10 cellular contexts compared by ENCODE assay signal in genomic region chr3:150106752-150107428, GRCh38.
A peak's percentile ranks its signal among the peaks of the same experiment; 100 is the strongest.
DNase-seq lines count a peak whose midpoint lies in the region; ATAC-seq and TF ChIP-seq lines count a peak whose summit lies in the region.
"Had no signal": no experiment of that assay in that cellular context is flagged by ENCODE, and none has a peak within 500 bp of the region (broad histone marks: within the 10 kb centered on the region; RNA-seq: fewer than 3 reads in every experiment).

No MANE protein-coding gene starts in this region.

- no peak overlapping the region for H3K4me3 Mint-ChIP-seq in T-helper 17 cell

- no peak overlapping the region for H3K4me3 ChIP-seq in A673 (ENCODE audit: low read depth, low read length, poor library complexity, severe bottlenecking)
- H3K4me3 ChIP-seq in HFF-Myc (replicated peaks; ENCODE audit: low read depth, low read length): no peak overlapping the region
- no peak overlapping the region for H3K4me3 ChIP-seq in effector memory CD4-positive, alpha-beta T cell (ENCODE audit: insufficient read depth, low read depth, low read length, poor library complexity, severe bottlenecking)
- H3K4me3 ChIP-seq: breast epithelium had no signal

- peaks cover 18% of the 10 kb centered on the region for H3K27me3 Mint-ChIP-seq in T-helper 17 cell

- no peaks in the 10 kb centered on the region for H3K4me1 Mint-ChIP-seq in T-helper 17 cell

- H3K9me3 ChIP-seq in A673 (ENCODE audit: low read depth, low read length, poor library complexity, severe bottlenecking) (no peaks in the 10 kb centered on the region), T-helper 17 cell (ENCODE audit: control insufficient read depth, low read length, poor library complexity, severe bottlenecking) (no peaks in the 10 kb centered on the region)
- H3K9me3 ChIP-seq in effector memory CD4-positive, alpha-beta T cell (ENCODE audit: control insufficient read depth, low read length): no peaks in the 10 kb centered on the region
- H3K9me3 ChIP-seq: breast epithelium, Caco-2 had no signal

- peaks cover 29% of the 10 kb centered on the region for H3K4me1 ChIP-seq in A673 (ENCODE audit: insufficient read depth, low read length, poor library complexity, severe bottlenecking)
- no peaks in the 10 kb centered on the region for H3K4me1 ChIP-seq in effector memory CD4-positive, alpha-beta T cell (ENCODE audit: control insufficient read depth, insufficient read depth, low read length, poor library complexity, severe bottlenecking)
- H3K4me1 ChIP-seq: breast epithelium, Caco-2 had no signal

- ATAC-seq in omental fat pad (ENCODE audit: low FRiP score) (no peak), T-helper 17 cell (no peak)

- BruUV-seq in A673 (replicated peaks; lab: Mats Ljungman, UMichigan): no TSS peak

- peak; percentile 94 for DNase-seq in A673 (ENCODE audit: low spot score)
- DNase-seq in HFF-Myc (ENCODE audit: extremely low read depth, low read depth): peak; percentile 52
- DNase-seq in T1000 (lab: John Stamatoyannopoulos, UW): peak; percentile 82
- DNase-seq in iPS-NIHi11 (ENCODE audit: low spot score): peak; percentile 45
- no peak for DNase-seq in NCI-H1105 treated with DMSO at 0.1 percent for 48 hours (lab: John Stamatoyannopoulos, UW)
- DNase-seq in omental fat pad (ENCODE audit: low spot score): no peak
- no peak for DNase-seq in effector memory CD4-positive, alpha-beta T cell
- no peak for DNase-seq in T-helper 17 cell

- peak overlapping the region; percentile 57 for H3K27ac ChIP-seq in A673 (ENCODE audit: low read depth, low read length, poor library complexity, severe bottlenecking)
- no peak overlapping the region for H3K27ac ChIP-seq in effector memory CD4-positive, alpha-beta T cell (ENCODE audit: insufficient read depth, low read length, poor library complexity, severe bottlenecking)
- H3K27ac ChIP-seq: breast epithelium had no signal

- no peaks in the 10 kb centered on the region for H3K27me3 ChIP-seq in A673 (replicated peaks; ENCODE audit: insufficient read depth, low read depth, low read length, poor library complexity)
- no peaks in the 10 kb centered on the region for H3K27me3 ChIP-seq in effector memory CD4-positive, alpha-beta T cell (replicated peaks; ENCODE audit: control insufficient read depth, insufficient read depth, low read length, poor library complexity, severe bottlenecking)
- H3K27me3 ChIP-seq: breast epithelium had no signal

- no peak for TF ChIP-seq CTCF in A673 (conservative IDR thresholded peaks at IDR 0.05; ENCODE audit: low read depth, low read length)
- TF ChIP-seq CTCF in HFF-Myc (IDR thresholded peaks at IDR 0.05; ENCODE audit: low read depth, low read length, missing control alignments): no peak
- no peak for TF ChIP-seq CTCF in omental fat pad (IDR thresholded peaks at IDR 0.05)

- CTCF ChIA-PET in A673 (lab: Charles Lee): no interaction called here

- POLR2A ChIA-PET in A673 (lab: Charles Lee; ENCODE audit: low non-redundant PET): no interaction called here

- no peaks in the 10 kb centered on the region for H3K36me3 Mint-ChIP-seq in T-helper 17 cell (ENCODE audit: low read depth)

- intact Hi-C loops in A673 (cut with micrococcal nuclease; ENCODE audit: unreplicated experiment): no loop called here

- H3K36me3 ChIP-seq in A673 (ENCODE audit: insufficient read depth, low read length, poor library complexity, severe bottlenecking): no peaks in the 10 kb centered on the region
- H3K36me3 ChIP-seq in effector memory CD4-positive, alpha-beta T cell (ENCODE audit: control insufficient read depth, insufficient read depth, low read length): no peaks in the 10 kb centered on the region
- H3K36me3 ChIP-seq: breast epithelium had no signal

- H3K27ac Mint-ChIP-seq in T-helper 17 cell: no peak overlapping the region

Comparison
In these comparisons a context has a peak if more than half of its experiments do, and no peak if none do; other contexts are left out.
1. DNase-seq: peak in A673 (single experiment), HFF-Myc (single experiment), T1000 (single experiment) and iPS-NIHi11 (single experiment); none in NCI-H1105 treated with DMSO at 0.1 percent for 48 hours (single experiment), omental fat pad (single experiment), effector memory CD4-positive, alpha-beta T cell (0 of 3) and T-helper 17 cell (0 of 3).